Comparison of ENCODE assay signal across 8 cellular contexts in genomic region chr9:136051568-136052432, GRCh38. TPM values are rescaled to one million over a fixed set of nuclear protein-coding genes. Genes with fewer than 3 reads are reported as not detected.
DNase-seq lines count a peak whose midpoint lies in the region; ATAC-seq, FAIRE-seq and TF ChIP-seq lines count a peak whose summit lies in the region.

No MANE protein-coding gene starts in this region.

- in situ Hi-C loops in HepG2 (cut with HindIII; ENCODE audit: extremely low pct_ligation_motif_present, low pct_unique_long_range_greater_than_20kb), result no loop called here

- H3K27ac ChIP-seq in SJCRH30 (peak overlapping the region; percentile 39; the same call in 1 of the 2 replicates), HepG2 (ENCODE audit: extremely low read length, insufficient read depth, low read length) (peak overlapping the region; percentile 75)
- no peak overlapping the region for H3K27ac ChIP-seq in effector memory CD4-positive, alpha-beta T cell (ENCODE audit: insufficient read depth, low read length, poor library complexity, severe bottlenecking)

- TF ChIP-seq EP300 in HepG2 (IDR thresholded peaks at IDR 0.05; ENCODE audit: low read depth in 2 of 2, low read length in 2 of 2), result peak in 1 of 2 experiments; percentile 57; a peak in 1 of 4 replicates
- peak; percentile 41; the same call in 1 of the 2 replicates for TF ChIP-seq EP300 in HepG2 (CRISPR knock-in tag; IDR thresholded peaks at IDR 0.05; ENCODE audit: borderline replicate concordance)

- peaks cover 32% of the 10 kb centered on the region for H3K79me2 ChIP-seq in HepG2 (ENCODE audit: insufficient read depth, low read length)

- FAIRE-seq in HepG2 (lab: Jason Lieb, UNC), result peak; percentile 77

- no TSS peak for BruUV-seq in HepG2 (replicated peaks; lab: Mats Ljungman, UMichigan)

- H3K4me3 ChIP-seq in SJCRH30 (peak overlapping the region; percentile 61), HepG2 (replicated peaks in 1 of 3; ENCODE audit: insufficient read depth in 1 of 3, low read depth in 2 of 3, low read length in 3 of 3) (peak overlapping the region; percentile 49 to 72 (median 67); a peak in 5 of 6 replicates)
- H3K4me3 ChIP-seq in effector memory CD4-positive, alpha-beta T cell (ENCODE audit: insufficient read depth, low read depth, low read length, poor library complexity, severe bottlenecking), result peak overlapping the region; percentile 52

- peak in 1 of 2 experiments; percentile 61; a peak in 2 of 4 replicates for TF ChIP-seq POLR2A in HepG2 (IDR thresholded peaks at IDR 0.05; ENCODE audit: insufficient read depth in 1 of 2, low read depth in 2 of 2, low read length in 2 of 2)

- POLR2A ChIA-PET in HepG2 (lab: Yijun Ruan, JAX), result interaction anchor here (0.9 to 4.2 kb wide), 11 partner anchors 38 to 68 kb away, joined by 3 to 47 read pairs (median 9); partner anchors contain the start of genes NACC2 and TMEM250

- H3K27me3 ChIP-seq in SJCRH30 (no peaks in the 10 kb centered on the region), HepG2 (ENCODE audit: control insufficient read depth in 1 of 2, insufficient read depth in 2 of 2, low read length in 2 of 2) (no peaks in the 10 kb centered on the region)
- H3K27me3 ChIP-seq in effector memory CD4-positive, alpha-beta T cell (replicated peaks; ENCODE audit: control insufficient read depth, insufficient read depth, low read length, poor library complexity, severe bottlenecking), result peaks cover 16% of the 10 kb centered on the region

- ATAC-seq in HepG2 (peak; percentile 80), GM19328 (IDR thresholded peaks at IDR 0.05; ENCODE audit: unreplicated experiment) (no peak)

- CTCF ChIA-PET in HepG2 (lab: Yijun Ruan, JAX; ENCODE audit: low intra/inter-chr PET ratio, low total read pairs), result no interaction called here

- peak overlapping the region; percentile 93 for H3K4me2 ChIP-seq in HepG2 (ENCODE audit: low read depth, low read length)

- H3K4me1 ChIP-seq in SJCRH30, result peaks cover 22% of the 10 kb centered on the region
- H3K4me1 ChIP-seq in effector memory CD4-positive, alpha-beta T cell (ENCODE audit: control insufficient read depth, insufficient read depth, low read length, poor library complexity, severe bottlenecking), result peaks cover 20% of the 10 kb centered on the region
- H3K4me1 ChIP-seq in HepG2 (ENCODE audit: insufficient read depth, low read length), result peaks cover 33% of the 10 kb centered on the region

- H4K20me1 ChIP-seq in HepG2 (ENCODE audit: insufficient read depth, low read length), result peaks cover 28% of the 10 kb centered on the region

- 40% methylated on average over 43 of the region's 66 CpGs for WGBS in HepG2 (ENCODE audit: low lambda C conversion rate)

- H3K36me3 ChIP-seq in SJCRH30, result no peaks in the 10 kb centered on the region
- peaks cover 10% of the 10 kb centered on the region for H3K36me3 ChIP-seq in effector memory CD4-positive, alpha-beta T cell (ENCODE audit: control insufficient read depth, insufficient read depth, low read length)
- peaks cover 13 to 27% of the 10 kb centered on the region in 2 experiments; a peak in 3 of 5 replicates for H3K36me3 ChIP-seq in HepG2 (replicated peaks in 1 of 2; ENCODE audit: control insufficient read depth in 1 of 2, insufficient read depth in 2 of 2, low read length in 2 of 2)

- no peak for TF ChIP-seq RAD21 in HepG2 (CRISPR knock-in tag; IDR thresholded peaks at IDR 0.05)

- peak overlapping the region; percentile 68 for H3K9ac ChIP-seq in HepG2 (ENCODE audit: insufficient read depth, low read depth, low read length)

- intact Hi-C loops in HepG2 (cut with micrococcal nuclease; ENCODE audit: unreplicated experiment), result loop anchor here (5.0 kb wide), 3 partner anchors 39 to 59 kb away; no protein-coding TSS in a partner anchor

- TF ChIP-seq CTCF in HepG2 (CRISPR knock-in tag; IDR thresholded peaks at IDR 0.05), result no peak

- H3K9me3 ChIP-seq in SJCRH30 (replicated peaks) (no peaks in the 10 kb centered on the region), HepG2 (ENCODE audit: low read length) (no peaks in the 10 kb centered on the region)
- no peaks in the 10 kb centered on the region for H3K9me3 ChIP-seq in effector memory CD4-positive, alpha-beta T cell (ENCODE audit: control insufficient read depth, low read length)

- H2AFZ ChIP-seq in HepG2 (ENCODE audit: low read length), result no peak overlapping the region

- DNase-seq in DMS 273 (lab: John Stamatoyannopoulos, UW; ENCODE audit: unreplicated experiment) (peak; percentile 90), Kasumi-1 (lab: John Stamatoyannopoulos, UW) (peak; percentile 11 to 21), SJCRH30 (peak; percentile 86), HepG2 (ENCODE audit: low spot score) (peak; percentile 96), OCI-M1 (lab: John Stamatoyannopoulos, UW) (no peak)
- DNase-seq in effector memory CD4-positive, alpha-beta T cell, result no peak
- peak; percentile 40 for DNase-seq in stimulated activated CD4-positive, alpha-beta T cell treated with anti-CD3 and anti-CD28 coated beads, Interleukin-4, amount 100 ng/mL, for 1 hour

TF ChIP-seq in HepG2, 621 proteins besides CTCF, POLR2A, EP300 and RAD21 (continues in another document):
- TF ChIP-seq ZBTB4 (CRISPR knock-in tag; IDR thresholded peaks at IDR 0.05; ENCODE audit: borderline replicate concordance), result no peak
- 0 out of 2 replicates have a peak, but pooled peaks have one; percentile 39 for TF ChIP-seq HBP1 (CRISPR knock-in tag; IDR thresholded peaks at IDR 0.05; ENCODE audit: low read depth)
- TF ChIP-seq RBM39 (IDR thresholded peaks at IDR 0.05; ENCODE audit: low read depth, low read length, poor library complexity, severe bottlenecking), result peak; percentile 59
- TF ChIP-seq XRCC5 (optimal IDR thresholded peaks at IDR 0.05; ENCODE audit: low read length), result peak; percentile 54
- peak; percentile 9; the same call in 1 of the 2 replicates for TF ChIP-seq ZNF768 (CRISPR knock-in tag; IDR thresholded peaks at IDR 0.05)
- peak; percentile 26 for TF ChIP-seq RBM22 (optimal IDR thresholded peaks at IDR 0.05; ENCODE audit: low read length)
- 0 out of 2 replicates have a peak, but pooled peaks have one; percentile 45 for TF ChIP-seq BCL6 (CRISPR knock-in tag; IDR thresholded peaks at IDR 0.05)

RNA-seq across cellular contexts. Expression of gene NACC2, which starts 43.3 kb away (rescaled TPM):
- 3.6 and 4.4 TPM in 2 replicates for total RNA-seq in SJCRH30 (2014; rRNA removed; shearing (Covaris generic))
- 10.5 and 12.3 TPM in 2 replicates for total RNA-seq in HepG2 (2016; rRNA removed; fragmentation: Illumina TruSeq; extraction: Trizol)
- 2.1 and 2.2 TPM in 2 replicates for total RNA-seq in HepG2 (2016; cell fraction: cytosol; rRNA removed; fragmentation: Illumina TruSeq; extraction: Trizol; ENCODE audit: low read depth)
- total RNA-seq in HepG2 (2016; cell fraction: insoluble cytoplasmic fraction; rRNA removed; fragmentation: Illumina TruSeq; extraction: Trizol), result 9.0 and 12.3 TPM in 2 replicates
- total RNA-seq in HepG2 (2016; cell fraction: membrane; rRNA removed; fragmentation: Illumina TruSeq; extraction: Trizol), result 5.3 TPM in 2 replicates
- total RNA-seq in HepG2 (2016; cell fraction: nucleus; rRNA removed; fragmentation: Illumina TruSeq; extraction: Trizol), result 8.0 and 9.6 TPM in 2 replicates
- polyA plus RNA-seq in HepG2 (2011; rRNA removed), result 5.9 and 6.3 TPM in 2 replicates
- polyA plus RNA-seq in HepG2 (2011; cell fraction: cytosol; rRNA removed), result 4.1 and 5.8 TPM in 2 replicates
- polyA plus RNA-seq in HepG2 (2011; cell fraction: nucleus; rRNA removed), result 28.9 and 40.8 TPM in 2 replicates
- 6.2 and 7.1 TPM in 2 replicates for polyA plus RNA-seq in HepG2 (2012)
- polyA plus RNA-seq in HepG2 (2016; cell fraction: cytosol; fragmentation: Illumina TruSeq; extraction: Trizol; ENCODE audit: low read depth), result 0.80 TPM in 2 replicates
- 8.9 and 10.6 TPM in 2 replicates for polyA plus RNA-seq in HepG2 (2016; cell fraction: insoluble cytoplasmic fraction; fragmentation: Illumina TruSeq; extraction: Trizol; ENCODE audit: low read depth)
- 2.4 and 2.5 TPM in 2 replicates for polyA plus RNA-seq in HepG2 (2016; cell fraction: membrane; fragmentation: Illumina TruSeq; extraction: Trizol; ENCODE audit: low read depth)
- 15.3 and 15.7 TPM in 2 replicates for polyA plus RNA-seq in HepG2 (2016; cell fraction: nucleus; fragmentation: Illumina TruSeq; extraction: Trizol; ENCODE audit: insufficient read depth, low read depth)
- polyA minus RNA-seq in HepG2 (2011; rRNA and poly(A)+ RNA removed; ENCODE audit: low replicate concordance), result 14.5 and 16.4 TPM in 2 replicates
- 9.2 and 9.6 TPM in 2 replicates for polyA minus RNA-seq in HepG2 (2011; cell fraction: cytosol; rRNA and poly(A)+ RNA removed)
- polyA minus RNA-seq in HepG2 (2011; cell fraction: nucleus; rRNA and poly(A)+ RNA removed), result 10.6 and 13.4 TPM in 2 replicates

Comparison
In these comparisons a context has a peak if more than half of its experiments do, and no peak if none do; other contexts are left out.
1. DNase-seq: peak in DMS 273 (single experiment), Kasumi-1 (2 of 2), SJCRH30 (2 of 2), HepG2 (single experiment) and stimulated activated CD4-positive, alpha-beta T cell treated with anti-CD3 and anti-CD28 coated beads, Interleukin-4, amount 100 ng/mL, for 1 hour (single experiment); none in effector memory CD4-positive, alpha-beta T cell (0 of 3) and OCI-M1 (single experiment).
2. Peak in every context shown above with its lines, with median percentiles within 50 percentile points of each other: H3K4me3 ChIP-seq.